ENCODE assay signal across 7 cellular contexts in the genomic region with DNA sequence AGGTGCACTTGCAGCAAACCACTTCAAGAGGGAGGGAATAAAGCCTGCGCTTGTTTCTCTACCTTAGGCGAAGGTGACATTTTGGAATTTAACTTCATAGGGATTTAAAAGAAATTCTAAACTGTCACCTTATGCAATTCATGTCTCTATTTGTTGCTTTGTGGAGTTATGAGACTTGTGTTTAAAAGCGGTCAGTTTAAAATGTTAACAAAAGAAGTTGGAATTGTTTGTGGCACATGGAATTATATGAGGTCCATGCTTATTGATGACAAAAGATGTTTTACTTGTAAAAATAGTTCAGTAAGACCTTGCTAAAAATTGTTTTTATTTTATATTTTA. TPM values are rescaled to one million over a fixed set of nuclear protein-coding genes. Genes with fewer than 3 reads are reported as not detected.
DNase-seq lines count a peak whose midpoint lies in the region; ATAC-seq, FAIRE-seq and TF ChIP-seq lines count a peak whose summit lies in the region.

No MANE protein-coding gene starts in this region.

- no peak overlapping the region for H4K5ac ChIP-seq in H9 (ENCODE audit: insufficient read length, low read depth, low read length)

- H3K18ac ChIP-seq in H9 (ENCODE audit: insufficient read length, low read depth, low read length): no peak overlapping the region

- no peaks in the 10 kb centered on the region for H3K79me1 ChIP-seq in H9 (ENCODE audit: insufficient read depth, low read depth, low read length, poor library complexity, severe bottlenecking)

- H3K23me2 ChIP-seq in H9 (ENCODE audit: insufficient read length, low read depth, low read length, poor library complexity, severe bottlenecking): peaks cover 44% of the 10 kb centered on the region

- no peak overlapping the region for H2BK120ac ChIP-seq in H9 (ENCODE audit: low read depth, low read length, poor library complexity, severe bottlenecking)

- no peak overlapping the region for H2AFZ ChIP-seq in H9 (ENCODE audit: low read length)
- H2AFZ ChIP-seq in keratinocyte (ENCODE audit: control insufficient read depth, low read length): no peak overlapping the region

- H3K9me3 Mint-ChIP-seq in H9: peaks cover 3 to 5% of the 10 kb centered on the region in 2 experiments; a peak in 2 of 5 replicates
- H3K9me3 Mint-ChIP-seq in stimulated activated effector memory CD8-positive, alpha-beta T cell treated with anti-CD3 and anti-CD28 coated beads, Interleukin-12 subunit alpha, Interleukin-12 subunit beta, amount 100 ng/mL, for 72 hours: no peaks in the 10 kb centered on the region

- peak overlapping the region; percentile 71 to 91 for H3K4me3 Mint-ChIP-seq in H9
- peak overlapping the region; percentile 59 for H3K4me3 Mint-ChIP-seq in stimulated activated effector memory CD8-positive, alpha-beta T cell treated with anti-CD3 and anti-CD28 coated beads, Interleukin-12 subunit alpha, Interleukin-12 subunit beta, amount 100 ng/mL, for 72 hours

- H4K8ac ChIP-seq in H9 (replicated peaks; ENCODE audit: insufficient read length, low read depth, low read length): no peak overlapping the region

- dilution Hi-C loops in keratinocyte (cut with MboI; ENCODE audit: extremely low pct_ligation_motif_present, low sequenced_read_pairs): no loop called here

- H2BK20ac ChIP-seq in H9 (ENCODE audit: low read depth, low read length, poor library complexity, severe bottlenecking): no peak overlapping the region

- H3K4me1 ChIP-seq in H9 (ENCODE audit: insufficient read depth, low read length) (no peaks in the 10 kb centered on the region), keratinocyte (ENCODE audit: control insufficient read depth, extremely low read depth, insufficient read depth, low read length) (peaks cover 7% of the 10 kb centered on the region)

- H3K4me1 Mint-ChIP-seq in H9: peaks cover 33 to 44% of the 10 kb centered on the region in 2 experiments
- H3K4me1 Mint-ChIP-seq in stimulated activated effector memory CD8-positive, alpha-beta T cell treated with anti-CD3 and anti-CD28 coated beads, Interleukin-12 subunit alpha, Interleukin-12 subunit beta, amount 100 ng/mL, for 72 hours: peaks cover 36% of the 10 kb centered on the region

- H3K9ac ChIP-seq in H9 (ENCODE audit: extremely low read depth, insufficient read length, low read length) (no peak overlapping the region), keratinocyte (ENCODE audit: control insufficient read depth, extremely low read depth, insufficient read depth, low read length) (no peak overlapping the region)

- no peak overlapping the region for H3K14ac ChIP-seq in H9 (ENCODE audit: insufficient read depth, low read length)

- H3K36me3 Mint-ChIP-seq in H9 (ENCODE audit: insufficient read depth in 1 of 3, low read depth in 3 of 3): no peaks in the 10 kb centered on the region; a peak in 1 of 7 replicates
- no peaks in the 10 kb centered on the region for H3K36me3 Mint-ChIP-seq in stimulated activated effector memory CD8-positive, alpha-beta T cell treated with anti-CD3 and anti-CD28 coated beads, Interleukin-12 subunit alpha, Interleukin-12 subunit beta, amount 100 ng/mL, for 72 hours

- no peak for TF ChIP-seq CTCF in H9 (conservative IDR thresholded peaks at IDR 0.05)
- TF ChIP-seq CTCF in WI38 (IDR thresholded peaks at IDR 0.05; ENCODE audit: low read depth, low read length): no peak
- TF ChIP-seq CTCF in keratinocyte (optimal IDR thresholded peaks at IDR 0.05 in 1 of 3, IDR thresholded peaks at IDR 0.05 in 1 of 3, conservative IDR thresholded peaks at IDR 0.05 in 1 of 3; ENCODE audit: extremely low read depth in 1 of 3, insufficient read depth in 2 of 3, low read length in 3 of 3): no peak

- H3K4ac ChIP-seq in H9 (ENCODE audit: low read depth, low read length): no peak overlapping the region

- H2BK5ac ChIP-seq in H9 (ENCODE audit: insufficient read length, low read length): no peak overlapping the region

- no peak overlapping the region for H2BK15ac ChIP-seq in H9 (ENCODE audit: low read depth, low read length)

- no peak overlapping the region for H3K23ac ChIP-seq in H9 (ENCODE audit: insufficient read length, low read depth, low read length)

- no peak overlapping the region for H2BK12ac ChIP-seq in H9 (ENCODE audit: insufficient read length, low read depth, low read length)

- no peaks in the 10 kb centered on the region for H3K9me3 ChIP-seq in H9 (ENCODE audit: control insufficient read depth, low read depth, low read length)
- no peaks in the 10 kb centered on the region for H3K9me3 ChIP-seq in keratinocyte (ENCODE audit: control insufficient read depth, low read depth, low read length)

- no peaks in the 10 kb centered on the region for H3K9me1 ChIP-seq in keratinocyte (ENCODE audit: control insufficient read depth, extremely low read depth, insufficient read depth, low read length)

- H3K4me2 ChIP-seq in H9 (ENCODE audit: insufficient read depth, insufficient read length, low read length) (peak overlapping the region; percentile 100), keratinocyte (ENCODE audit: control insufficient read depth, extremely low read depth, insufficient read depth, low read depth, low read length) (peak overlapping the region; percentile 52)

- H4K20me1 ChIP-seq in H9 (ENCODE audit: control insufficient read depth, insufficient read depth, insufficient read length): no peaks in the 10 kb centered on the region
- H4K20me1 ChIP-seq in keratinocyte (ENCODE audit: control insufficient read depth, extremely low read depth, insufficient read depth, low read length): peaks cover 3% of the 10 kb centered on the region

- no peaks in the 10 kb centered on the region for H3K79me2 ChIP-seq in H9 (ENCODE audit: insufficient read depth, low read length)
- H3K79me2 ChIP-seq in keratinocyte (ENCODE audit: control insufficient read depth, insufficient read depth, low read length): no peaks in the 10 kb centered on the region

- no peaks in the 10 kb centered on the region for H3K36me3 ChIP-seq in keratinocyte (ENCODE audit: control insufficient read depth in 2 of 2, extremely low read depth in 1 of 2, insufficient read depth in 2 of 2, low read length in 2 of 2)

- H4K91ac ChIP-seq in H9 (ENCODE audit: insufficient read length, low read depth, low read length): no peak overlapping the region

- H3K27ac ChIP-seq in H9 (ENCODE audit: insufficient read length, low read depth, low read length) (no peak overlapping the region), keratinocyte (ENCODE audit: control insufficient read depth, insufficient read depth, low read length) (no peak overlapping the region)

- H3K27ac Mint-ChIP-seq in H9: no peak overlapping the region
- no peak overlapping the region for H3K27ac Mint-ChIP-seq in stimulated activated effector memory CD8-positive, alpha-beta T cell treated with anti-CD3 and anti-CD28 coated beads, Interleukin-12 subunit alpha, Interleukin-12 subunit beta, amount 100 ng/mL, for 72 hours

- H3K27me3 ChIP-seq in H9 (ENCODE audit: insufficient read depth, low read length) (peaks cover 15% of the 10 kb centered on the region; the same call in 1 of the 2 replicates), keratinocyte (ENCODE audit: control insufficient read depth, extremely low read depth, insufficient read depth, low read length) (peaks cover 65% of the 10 kb centered on the region)

- no peak overlapping the region for H3T11ph ChIP-seq in H9 (ENCODE audit: low read length)

- H3K4me3 ChIP-seq in WI38 (ENCODE audit: low read depth, low read length) (peak overlapping the region; percentile 38), keratinocyte (ENCODE audit: control insufficient read depth in 2 of 3, extremely low read depth in 1 of 3, insufficient read depth in 2 of 3, low read depth in 1 of 3, low read length in 3 of 3) (peak overlapping the region in 1 of 3 experiments; percentile 41)

- WGBS in H9 (ENCODE audit: extremely low coverage, insufficient read length, low lambda C conversion rate): no CpG with 5 or more reads among the region's 3 CpGs

- no peak overlapping the region for H3K56ac ChIP-seq in H9 (ENCODE audit: insufficient read length, low read depth, low read length)

- no peak for ATAC-seq in stimulated activated effector memory CD8-positive, alpha-beta T cell treated with anti-CD3 and anti-CD28 coated beads, Interleukin-12 subunit alpha, Interleukin-12 subunit beta, amount 100 ng/mL, for 72 hours

- DNase-seq in H9: no peak
- no peak for DNase-seq in keratinocyte (ENCODE audit: low read depth, low spot score)
- DNase-seq in stimulated activated effector memory CD8-positive, alpha-beta T cell treated with anti-CD3 and anti-CD28 coated beads, Interleukin-12 subunit alpha, Interleukin-12 subunit beta, amount 100 ng/mL, for 72 hours (ENCODE audit: low spot score in 2 of 2): no peak
- no peak for DNase-seq in EL
- no peak for DNase-seq in pons (ENCODE audit: low spot score)
- DNase-seq in HTR-8/SVneo (ENCODE audit: insufficient read length, low spot score): no peak

- H3K27me3 Mint-ChIP-seq in H9 (ENCODE audit: low read depth): peaks cover 50% of the 10 kb centered on the region

- FAIRE-seq in keratinocyte (lab: Jason Lieb, UNC) (no peak), HTR-8/SVneo (lab: Jason Lieb, UNC) (no peak)

- H2AK5ac ChIP-seq in H9 (ENCODE audit: insufficient read length, low read length): no peak overlapping the region

RNA-seq across cellular contexts. Expression of gene NR5A2, which starts 15.8 kb away (rescaled TPM):
- total RNA-seq in H9 (2021): 4.7 and 4.8 TPM in 2 replicates
- 0.01 to 0.05 TPM in 2 of 3 replicates, not detected in the other for polyA plus RNA-seq in keratinocyte
- not detected for polyA plus RNA-seq in keratinocyte (2011; ENCODE audit: low read depth)
- not detected in 2 replicates for polyA plus RNA-seq in keratinocyte (2011; cell fraction: cytosol; rRNA removed)
- not detected in 2 replicates for polyA plus RNA-seq in keratinocyte (2011; cell fraction: nucleus; rRNA removed)
- polyA plus RNA-seq in keratinocyte (2012; ENCODE audit: low replicate concordance): not detected in 2 replicates
- not detected in 3 replicates for polyA minus RNA-seq in keratinocyte
- polyA minus RNA-seq in keratinocyte (2011; cell fraction: cytosol; rRNA and poly(A)+ RNA removed): not detected
- polyA minus RNA-seq in keratinocyte (2011; cell fraction: nucleus; rRNA and poly(A)+ RNA removed): not detected in 2 replicates
